Comparison of ENCODE assay signal across 28 cellular contexts in genomic region chr19:21704320-21704719, GRCh38.
"Had no signal": no experiment of that assay in that cellular context is flagged by ENCODE, and none has a peak within 500 bp of the region (broad histone marks: within the 10 kb centered on the region; RNA-seq: fewer than 3 reads in every experiment).

No MANE protein-coding gene starts in this region.

- H3K4me3 ChIP-seq: coronary artery, esophagus squamous epithelium, heart right ventricle, lung, mucosa of descending colon, neural progenitor cell, right lobe of liver, thyroid gland had no signal

- H3K36me3 Mint-ChIP-seq: immature natural killer cell; memory B cell; naive B cell; neural progenitor cell; stimulated activated naive B cell treated with anti-CD40 and anti-IgM and Interleukin-4, amounts not matched to agents 10 μg/mL and 1 μg/mL and 100 μg/mL, for 72 hours had no signal

- H3K4me2 ChIP-seq: neural progenitor cell had no signal

- H2AFZ ChIP-seq: neural progenitor cell, parathyroid adenoma had no signal

- H3K9me3 ChIP-seq: right lobe of liver, thyroid gland had no signal

- H3K36me3 ChIP-seq: esophagus squamous epithelium, heart right ventricle, neural progenitor cell, right lobe of liver, thyroid gland had no signal

- H3K27me3 Mint-ChIP-seq: memory B cell; naive B cell; progenitor cell of endocrine pancreas; stimulated activated naive B cell treated with anti-CD40 and anti-IgM and Interleukin-4, amounts not matched to agents 10 μg/mL and 1 μg/mL and 100 μg/mL, for 72 hours; stimulated activated naive CD8-positive, alpha-beta T cell treated with anti-CD3 and anti-CD28 coated beads, Interleukin-15, amount 100 ng/mL, for 72 hours had no signal

- H3K4me1 ChIP-seq: esophagus squamous epithelium, heart right ventricle, neural progenitor cell, parathyroid adenoma, right lobe of liver, thyroid gland had no signal

- H3K9ac ChIP-seq: neural progenitor cell, parathyroid adenoma had no signal

- H3K27ac ChIP-seq: coronary artery, esophagus squamous epithelium, heart right ventricle, neural progenitor cell, parathyroid adenoma, right lobe of liver, thyroid gland had no signal

- H3K9me3 Mint-ChIP-seq: stimulated activated naive CD8-positive, alpha-beta T cell treated with anti-CD3 and anti-CD28 coated beads, Interleukin-15, amount 100 ng/mL, for 72 hours had no signal

- H3K4me1 Mint-ChIP-seq: immature natural killer cell; memory B cell; mesothelial cell of epicardium; naive B cell; nephron; neural progenitor cell; stimulated activated naive B cell treated with anti-CD40 and anti-IgM and Interleukin-4, amounts not matched to agents 10 μg/mL and 1 μg/mL and 100 μg/mL, for 72 hours; stimulated activated naive CD8-positive, alpha-beta T cell treated with anti-CD3 and anti-CD28 coated beads, Interleukin-15, amount 100 ng/mL, for 72 hours had no signal

- H3K4me3 Mint-ChIP-seq: immature natural killer cell; memory B cell; mesothelial cell of epicardium; naive B cell; nephron; neural progenitor cell; stimulated activated naive B cell treated with anti-CD40 and anti-IgM and Interleukin-4, amounts not matched to agents 10 μg/mL and 1 μg/mL and 100 μg/mL, for 72 hours; stimulated activated naive CD8-positive, alpha-beta T cell treated with anti-CD3 and anti-CD28 coated beads, Interleukin-15, amount 100 ng/mL, for 72 hours had no signal

- ATAC-seq: heart right ventricle; mucosa of descending colon; right lobe of liver; stimulated activated naive B cell treated with anti-CD40 and anti-IgM and Interleukin-4, amounts not matched to agents 10 μg/mL and 1 μg/mL and 100 μg/mL, for 72 hours; stimulated activated naive CD8-positive, alpha-beta T cell treated with anti-CD3 and anti-CD28 coated beads, Interleukin-15, amount 100 ng/mL, for 72 hours had no signal

- H3K27ac Mint-ChIP-seq: immature natural killer cell; memory B cell; mesothelial cell of epicardium; naive B cell; nephron; neural progenitor cell; progenitor cell of endocrine pancreas; stimulated activated naive B cell treated with anti-CD40 and anti-IgM and Interleukin-4, amounts not matched to agents 10 μg/mL and 1 μg/mL and 100 μg/mL, for 72 hours; stimulated activated naive CD8-positive, alpha-beta T cell treated with anti-CD3 and anti-CD28 coated beads, Interleukin-15, amount 100 ng/mL, for 72 hours had no signal

- H3K27me3 ChIP-seq: esophagus squamous epithelium, neural progenitor cell, right lobe of liver, thyroid gland had no signal

- FAIRE-seq: keratinocyte, small intestine had no signal

- DNase-seq: dermis blood vessel endothelial cell; effector memory CD4-positive, alpha-beta T cell; erythroblast; esophagus squamous epithelium; foreskin melanocyte; glutamatergic neuron; heart right ventricle; hippocampal formation; immature natural killer cell; mucosa of descending colon; naive B cell; right lobe of liver; small intestine; stimulated activated CD4-positive, alpha-beta T cell treated with anti-CD3 and anti-CD28 coated beads, Interleukin-15, amount 100 ng/mL, for 24 hours; stimulated activated CD4-positive, alpha-beta T cell treated with anti-CD3 and anti-CD28 coated beads, Interleukin-2, amount 100 ng/mL, for 48 hours; stimulated activated naive B cell treated with anti-CD40 and anti-IgM and Interleukin-4, amounts not matched to agents 10 μg/mL and 1 μg/mL and 100 μg/mL, for 72 hours; stimulated activated naive CD8-positive, alpha-beta T cell treated with anti-CD3 and anti-CD28 coated beads, Interleukin-15, amount 100 ng/mL, for 72 hours; thyroid gland; trophoblast cell had no signal

- H3K79me2 ChIP-seq: parathyroid adenoma had no signal
